19 cellular contexts compared by ENCODE assay signal in genomic region chr18:21123290-21123926, GRCh38. TPM values are rescaled to one million over a fixed set of nuclear protein-coding genes. Genes with fewer than 3 reads are reported as not detected.
DNase-seq lines count a peak whose midpoint lies in the region; ATAC-seq lines count a peak whose summit lies in the region.
"Had no signal": no experiment of that assay in that cellular context is flagged by ENCODE, and none has a peak within 500 bp of the region (broad histone marks: within the 10 kb centered on the region; RNA-seq: fewer than 3 reads in every experiment).

No MANE protein-coding gene starts in this region.

- POLR2A ChIA-PET in CD8-positive, alpha-beta memory T cell (lab: Charles Lee), result no interaction called here
- POLR2A ChIA-PET in T-cell (lab: Charles Lee), result interaction anchor here in 1 of 2 donors (0.6 kb wide), 1 partner anchor 621 kb away, joined by 3 read pairs; no protein-coding TSS in a partner anchor
- POLR2A ChIA-PET in naive thymus-derived CD8-positive, alpha-beta T cell (lab: Charles Lee), result interaction anchor here (0.6 to 0.7 kb wide), 2 partner anchors 21 to 185 kb away, joined by 3 read pairs; no protein-coding TSS in a partner anchor

- H3K4me3 ChIP-seq in CD8-positive, alpha-beta memory T cell (ENCODE audit: low read length), result no peak overlapping the region
- H3K4me3 ChIP-seq in GM23248, result no peak overlapping the region
- H3K4me3 ChIP-seq: GM23338, SJSA1 had no signal

- no peaks in the 10 kb centered on the region for H3K36me3 Mint-ChIP-seq in activated T-cell treated with anti-CD3 and anti-CD28 coated beads, Interleukin-2, amount 50 U/mL, for 4 hours (ENCODE audit: insufficient read depth)
- H3K36me3 Mint-ChIP-seq in activated T-cell treated with anti-CD3 and anti-CD28 coated beads, Interleukin-2, amount 50 U/mL, for 24 hours (ENCODE audit: low read depth), result no peaks in the 10 kb centered on the region
- H3K36me3 Mint-ChIP-seq in CD8-positive, alpha-beta memory T cell, result peaks cover 0 to 1% (median 0%) of the 10 kb centered on the region in 3 donors
- no peaks in the 10 kb centered on the region for H3K36me3 Mint-ChIP-seq in T-cell
- H3K36me3 Mint-ChIP-seq in naive thymus-derived CD8-positive, alpha-beta T cell, result no peaks in the 10 kb centered on the region

- H2AFZ ChIP-seq in GM23248, result no peak overlapping the region
- H2AFZ ChIP-seq: GM23338 had no signal

- no peaks in the 10 kb centered on the region for H3K36me3 ChIP-seq in CD8-positive, alpha-beta memory T cell (ENCODE audit: insufficient read depth, low read length)
- no peaks in the 10 kb centered on the region for H3K36me3 ChIP-seq in GM23248 (ENCODE audit: low read depth)
- H3K36me3 ChIP-seq: SJSA1 had no signal

- no peak overlapping the region for H3K4me2 ChIP-seq in GM23248 (ENCODE audit: unreplicated experiment)
- H3K4me2 ChIP-seq: GM23338 had no signal

- no peaks in the 10 kb centered on the region for H4K20me1 ChIP-seq in GM23248 (ENCODE audit: insufficient read depth)

- no peaks in the 10 kb centered on the region for H3K9me3 ChIP-seq in CD8-positive, alpha-beta memory T cell (ENCODE audit: low read length)
- H3K9me3 ChIP-seq in GM23248 (ENCODE audit: low read depth), result no peaks in the 10 kb centered on the region
- H3K9me3 ChIP-seq: Caco-2, SJSA1 had no signal

- H3K27me3 Mint-ChIP-seq in activated T-cell treated with anti-CD3 and anti-CD28 coated beads, Interleukin-2, amount 50 U/mL, for 4 hours (ENCODE audit: low read depth), result peaks cover 3% of the 10 kb centered on the region
- no peaks in the 10 kb centered on the region for H3K27me3 Mint-ChIP-seq in activated T-cell treated with anti-CD3 and anti-CD28 coated beads, Interleukin-2, amount 50 U/mL, for 24 hours
- peaks cover 1 to 4% of the 10 kb centered on the region in 2 donors for H3K27me3 Mint-ChIP-seq in CD8-positive, alpha-beta memory T cell
- H3K27me3 Mint-ChIP-seq in T-cell, result peaks cover 0 to 2% of the 10 kb centered on the region in 2 donors
- H3K27me3 Mint-ChIP-seq in naive thymus-derived CD8-positive, alpha-beta T cell, result peaks cover 0 to 2% (median 0%) of the 10 kb centered on the region in 5 donors

- no peaks in the 10 kb centered on the region for H3K9me3 Mint-ChIP-seq in activated T-cell treated with anti-CD3 and anti-CD28 coated beads, Interleukin-2, amount 50 U/mL, for 4 hours
- no peaks in the 10 kb centered on the region for H3K9me3 Mint-ChIP-seq in activated T-cell treated with anti-CD3 and anti-CD28 coated beads, Interleukin-2, amount 50 U/mL, for 24 hours
- no peaks in the 10 kb centered on the region for H3K9me3 Mint-ChIP-seq in CD8-positive, alpha-beta memory T cell
- H3K9me3 Mint-ChIP-seq in T-cell, result no peaks in the 10 kb centered on the region
- H3K9me3 Mint-ChIP-seq in naive thymus-derived CD8-positive, alpha-beta T cell, result no peaks in the 10 kb centered on the region
- H3K9me3 Mint-ChIP-seq: GM23338 had no signal

- no peaks in the 10 kb centered on the region for H3K4me1 ChIP-seq in CD8-positive, alpha-beta memory T cell (ENCODE audit: insufficient read depth, low read length)
- peaks cover 9% of the 10 kb centered on the region for H3K4me1 ChIP-seq in GM23248 (ENCODE audit: insufficient read depth)
- H3K4me1 ChIP-seq: Caco-2 had no signal

- DNase-seq in activated T-cell treated with anti-CD3 and anti-CD28 coated beads, Interleukin-2, amount 50 U/mL, for 4 hours, result no peak
- no peak for DNase-seq in activated T-cell treated with anti-CD3 and anti-CD28 coated beads, Interleukin-2, amount 50 U/mL, for 24 hours
- DNase-seq in CD8-positive, alpha-beta memory T cell, result no peak
- no peak for DNase-seq in T-cell
- peak in 1 of 10 donors; percentile 17 for DNase-seq in naive thymus-derived CD8-positive, alpha-beta T cell
- DNase-seq in GM23248, result no peak
- DNase-seq in NCI-H1436 treated with DMSO at 0.1 percent for 48 hours (lab: John Stamatoyannopoulos, UW), result no peak
- DNase-seq: Caco-2, GF-D8, MV-4-11, NCI-H1417, NCI-H1930, NCI-H526, SW 1271 had no signal

- WGBS in GM23248 (ENCODE audit: low coverage in 1 of 2, low lambda C conversion rate in 2 of 2, missing lambda C conversion rate in 2 of 2), 2 experiments, result 87% methylated on average over 5 of the region's 5 CpGs

- H3K9me2 ChIP-seq in GM23248 (ENCODE audit: insufficient read depth), result no peaks in the 10 kb centered on the region

- no peak overlapping the region for H3K27ac ChIP-seq in CD8-positive, alpha-beta memory T cell (ENCODE audit: low read depth, low read length)
- no peak overlapping the region for H3K27ac ChIP-seq in GM23248
- H3K27ac ChIP-seq: C4-2B, SJSA1 had no signal

- H3K27ac Mint-ChIP-seq in activated T-cell treated with anti-CD3 and anti-CD28 coated beads, Interleukin-2, amount 50 U/mL, for 24 hours, result no peak overlapping the region
- peak overlapping the region in 4 of 8 donors; percentile 10 to 65 (median 35) for H3K27ac Mint-ChIP-seq in CD8-positive, alpha-beta memory T cell
- peak overlapping the region; percentile 2 to 5 for H3K27ac Mint-ChIP-seq in T-cell
- peak overlapping the region in 7 of 10 donors; percentile 9 to 59 (median 31) for H3K27ac Mint-ChIP-seq in naive thymus-derived CD8-positive, alpha-beta T cell
- H3K27ac Mint-ChIP-seq: GM23338 had no signal

- no peaks in the 10 kb centered on the region for H3K79me2 ChIP-seq in GM23248 (ENCODE audit: insufficient read depth)

- H3K9ac ChIP-seq in GM23248, result no peak overlapping the region

- H3K4me1 Mint-ChIP-seq in activated T-cell treated with anti-CD3 and anti-CD28 coated beads, Interleukin-2, amount 50 U/mL, for 4 hours (ENCODE audit: low read depth), result peaks cover 4% of the 10 kb centered on the region
- peaks cover 6% of the 10 kb centered on the region for H3K4me1 Mint-ChIP-seq in activated T-cell treated with anti-CD3 and anti-CD28 coated beads, Interleukin-2, amount 50 U/mL, for 24 hours (ENCODE audit: low read depth)
- H3K4me1 Mint-ChIP-seq in CD8-positive, alpha-beta memory T cell, result peaks cover 4 to 6% (median 6%) of the 10 kb centered on the region in 3 donors
- H3K4me1 Mint-ChIP-seq in T-cell, result peaks cover 7% of the 10 kb centered on the region in 3 donors
- peaks cover 4 to 8% (median 5%) of the 10 kb centered on the region in 4 donors for H3K4me1 Mint-ChIP-seq in naive thymus-derived CD8-positive, alpha-beta T cell

- H3K27me3 ChIP-seq in CD8-positive, alpha-beta memory T cell (ENCODE audit: insufficient read depth, low read length, poor library complexity, severe bottlenecking), result no peaks in the 10 kb centered on the region
- H3K27me3 ChIP-seq in GM23248 (replicated peaks; ENCODE audit: insufficient read depth), result no peaks in the 10 kb centered on the region
- H3K27me3 ChIP-seq: SJSA1 had no signal

- CTCF ChIA-PET in CD8-positive, alpha-beta memory T cell (lab: Charles Lee), result interaction anchor here (1.5 to 1.9 kb wide), 2 partner anchors 8 to 11 kb away, joined by 3 to 7 read pairs; partner anchors contain the start of gene ROCK1
- CTCF ChIA-PET in T-cell (lab: Charles Lee), result interaction anchor here in 1 of 2 donors (0.6 kb wide), 1 partner anchor 27 kb away, joined by 3 read pairs; no protein-coding TSS in a partner anchor

- in situ Hi-C loops in GM23248 (cut with MboI), result no loop called here

- H3F3A ChIP-seq in GM23248 (ENCODE audit: insufficient read depth), result peaks cover 8% of the 10 kb centered on the region

- no peak for ATAC-seq in activated T-cell treated with anti-CD3 and anti-CD28 coated beads, Interleukin-2, amount 50 U/mL, for 4 hours
- ATAC-seq in T-cell (replicated peaks in 1 of 4) (peak in 3 of 4 experiments; percentile 36 to 63 (median 50)), HG02973 (IDR thresholded peaks at IDR 0.05; ENCODE audit: unreplicated experiment) (no peak)
- peak; percentile 53 to 56 for ATAC-seq in naive thymus-derived CD8-positive, alpha-beta T cell
- ATAC-seq: GM23338, HCT116 had no signal

- H3K4me3 Mint-ChIP-seq in activated T-cell treated with anti-CD3 and anti-CD28 coated beads, Interleukin-2, amount 50 U/mL, for 4 hours, result peak overlapping the region; percentile 8
- no peak overlapping the region for H3K4me3 Mint-ChIP-seq in activated T-cell treated with anti-CD3 and anti-CD28 coated beads, Interleukin-2, amount 50 U/mL, for 24 hours
- H3K4me3 Mint-ChIP-seq in CD8-positive, alpha-beta memory T cell, result peak overlapping the region in 4 of 7 donors; percentile 4 to 50 (median 16)
- H3K4me3 Mint-ChIP-seq in T-cell, result no peak overlapping the region
- H3K4me3 Mint-ChIP-seq in naive thymus-derived CD8-positive, alpha-beta T cell, result peak overlapping the region in 6 of 10 donors; percentile 2 to 47 (median 14)
- H3K4me3 Mint-ChIP-seq: GM23338 had no signal

RNA-seq across cellular contexts. Expression of gene ROCK1, which starts 11.8 kb away (rescaled TPM):
- 10 to 100 TPM; 40.1 to 42.2 (median 40.6) TPM for total RNA-seq in activated T-cell treated with anti-CD3 and anti-CD28 coated beads, Interleukin-2, amount 50 U/mL, for 4 hours
- 10 to 100 TPM; 62.0 to 66.5 TPM for total RNA-seq in CD8-positive, alpha-beta memory T cell
- polyA plus RNA-seq in CD8-positive, alpha-beta memory T cell, result 41.7 TPM
- 100 to 1,000 TPM in 1 of 5 donors, 10 to 100 TPM in 4; 58.1 to 102 (median 64.2) TPM for total RNA-seq in T-cell
- total RNA-seq in naive thymus-derived CD8-positive, alpha-beta T cell, result 10 to 100 TPM; 82.1 to 84.3 TPM
- 10 to 100 TPM; 20.0 to 28.9 (median 27.7) TPM for polyA plus RNA-seq in naive thymus-derived CD8-positive, alpha-beta T cell
- total RNA-seq in GM23248 (2014; rRNA removed; shearing (Covaris generic)), result 33.6 and 34.4 TPM in 2 replicates
- 33.3 and 35.9 TPM in 2 replicates for polyA plus RNA-seq in GM23248 (2016; fragmentation: Nextera tagmentation; extraction: Ambion mirVana)

Comparison
In these comparisons a context has a peak if more than half of its experiments do, and no peak if none do; other contexts are left out.
1. H3K4me3 Mint-ChIP-seq: peak in activated T-cell treated with anti-CD3 and anti-CD28 coated beads, Interleukin-2, amount 50 U/mL, for 4 hours (single experiment), CD8-positive, alpha-beta memory T cell (4 of 7) and naive thymus-derived CD8-positive, alpha-beta T cell (6 of 10); none in activated T-cell treated with anti-CD3 and anti-CD28 coated beads, Interleukin-2, amount 50 U/mL, for 24 hours (single experiment) and T-cell (0 of 3).
2. ATAC-seq: peak in T-cell (3 of 4) and naive thymus-derived CD8-positive, alpha-beta T cell (2 of 2); none in activated T-cell treated with anti-CD3 and anti-CD28 coated beads, Interleukin-2, amount 50 U/mL, for 4 hours (0 of 2) and HG02973 (single experiment).